8 cellular contexts compared by ENCODE assay signal in the genomic region with DNA sequence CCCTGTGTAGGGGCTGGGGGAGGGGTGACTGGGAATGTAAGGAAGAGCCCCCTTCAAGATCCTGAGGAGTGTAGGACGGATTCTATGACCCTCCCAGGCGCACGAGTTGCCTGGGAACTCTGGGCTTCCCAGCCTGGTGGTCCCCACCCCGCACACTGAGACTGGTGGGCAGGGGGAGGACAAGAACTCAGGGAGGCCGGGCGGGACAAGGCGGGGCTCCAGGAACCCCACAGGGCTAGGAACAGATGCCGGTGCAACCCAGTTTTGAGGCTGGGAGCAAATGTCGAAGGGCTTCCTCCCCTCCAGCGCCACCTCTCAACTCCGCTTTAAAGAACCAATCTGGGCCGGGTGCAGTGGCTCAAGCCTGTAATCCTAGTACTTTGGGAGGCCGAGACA. TPM values are rescaled to one million over a fixed set of nuclear protein-coding genes. Genes with fewer than 3 reads are reported as not detected.
DNase-seq lines count a peak whose midpoint lies in the region; ATAC-seq and TF ChIP-seq lines count a peak whose summit lies in the region.

No MANE protein-coding gene starts in this region.

- peak overlapping the region in 8 of 9 donors; percentile 47 to 93 (median 88) for H3K27ac Mint-ChIP-seq in naive thymus-derived CD4-positive, alpha-beta T cell

- 88 to 90% (median 89%) methylated on average over 13 of the region's 13 CpGs for WGBS in heart left ventricle, 4 donors
- WGBS in aorta, 2 donors, result 87 to 88% methylated on average over 13 of the region's 13 CpGs

- H3K9me3 ChIP-seq in heart left ventricle, result no peaks in the 10 kb centered on the region
- no peaks in the 10 kb centered on the region for H3K9me3 ChIP-seq in naive thymus-derived CD4-positive, alpha-beta T cell (ENCODE audit: control insufficient read depth in 2 of 3, low read length in 3 of 3)
- no peaks in the 10 kb centered on the region for H3K9me3 ChIP-seq in aorta (ENCODE audit: control insufficient read depth, low read length)

- DNase-seq in heart left ventricle (no peak), left cardiac atrium (no peak), choroid plexus epithelial cell (ENCODE audit: low read depth) (no peak), aorta (no peak), amygdala (lab: John Stamatoyannopoulos, UW) (no peak), NCI-H2029 (lab: John Stamatoyannopoulos, UW) (no peak)
- DNase-seq in naive thymus-derived CD4-positive, alpha-beta T cell, result no peak
- no peak for DNase-seq in activated CD8-positive, alpha-beta memory T cell treated with anti-CD3 and anti-CD28 coated beads, Interleukin-2, amount 50 U/mL, for 4 hours

- peaks cover 0 to 4% (median 0%) of the 10 kb centered on the region in 5 donors for H3K27me3 Mint-ChIP-seq in naive thymus-derived CD4-positive, alpha-beta T cell

- ATAC-seq in heart left ventricle (no peak), left cardiac atrium (no peak), aorta (ENCODE audit: low FRiP score) (no peak)
- no peak for ATAC-seq in naive thymus-derived CD4-positive, alpha-beta T cell

- intact Hi-C loops in heart left ventricle (cut with DNase I), result no loop called here
- intact Hi-C loops in left cardiac atrium (cut with DNase I), result no loop called here
- intact Hi-C loops in naive thymus-derived CD4-positive, alpha-beta T cell (cut with micrococcal nuclease), result loop anchor here in 1 of 2 donors (10.0 kb wide), 2 partner anchors 369 to 839 kb away; partner anchors contain the start of genes C5orf24 and UBE2B
- intact Hi-C loops in aorta (cut with DNase I), result no loop called here

- peaks cover 0 to 3% (median 0%) of the 10 kb centered on the region in 11 donors for H3K9me3 Mint-ChIP-seq in naive thymus-derived CD4-positive, alpha-beta T cell

- H3K36me3 ChIP-seq in heart left ventricle, result peaks cover 0 to 15% (median 4%) of the 10 kb centered on the region in 9 donors
- H3K36me3 ChIP-seq in naive thymus-derived CD4-positive, alpha-beta T cell (ENCODE audit: control insufficient read depth in 2 of 3, insufficient read depth in 3 of 3, low read length in 3 of 3), result peaks cover 0 to under 1% (median 0%) of the 10 kb centered on the region in 3 experiments
- no peaks in the 10 kb centered on the region for H3K36me3 ChIP-seq in aorta (ENCODE audit: control insufficient read depth in 1 of 2, insufficient read depth in 2 of 2, low read length in 1 of 2)

- CTCF ChIA-PET in naive thymus-derived CD4-positive, alpha-beta T cell (lab: Charles Lee), result no interaction called here

- H3K27ac ChIP-seq in heart left ventricle (peak overlapping the region; percentile 94 to 100 (median 100)), aorta (ENCODE audit: low read depth in 1 of 2, low read length in 2 of 2) (peak overlapping the region; percentile 70 to 86)
- no peak overlapping the region for H3K27ac ChIP-seq in naive thymus-derived CD4-positive, alpha-beta T cell (ENCODE audit: low read depth, low read length)

- H3K4me1 ChIP-seq in heart left ventricle, result peaks cover 6 to 40% (median 35%) of the 10 kb centered on the region in 12 donors
- H3K4me1 ChIP-seq in naive thymus-derived CD4-positive, alpha-beta T cell (ENCODE audit: control insufficient read depth in 2 of 2, insufficient read depth in 2 of 2, low read length in 2 of 2), result peaks cover 17 to 26% of the 10 kb centered on the region in 2 donors
- H3K4me1 ChIP-seq in aorta (ENCODE audit: control insufficient read depth in 1 of 2, insufficient read depth in 2 of 2, low read length in 2 of 2), result no peaks in the 10 kb centered on the region

- POLR2A ChIA-PET in naive thymus-derived CD4-positive, alpha-beta T cell (lab: Charles Lee), result interaction anchor here (1.4 kb wide), 1 partner anchor 9 kb away, joined by 4 read pairs; no protein-coding TSS in a partner anchor

- TF ChIP-seq POLR2A in heart left ventricle (IDR thresholded peaks at IDR 0.05), result no peak

- no peaks in the 10 kb centered on the region for H3K27me3 ChIP-seq in heart left ventricle
- H3K27me3 ChIP-seq in naive thymus-derived CD4-positive, alpha-beta T cell (ENCODE audit: control insufficient read depth in 2 of 2, insufficient read depth in 2 of 2, low read length in 2 of 2), result no peaks in the 10 kb centered on the region
- H3K27me3 ChIP-seq in aorta (ENCODE audit: control insufficient read depth in 1 of 2, insufficient read depth in 2 of 2, low read length in 1 of 2), result no peaks in the 10 kb centered on the region

- H3K36me3 Mint-ChIP-seq in naive thymus-derived CD4-positive, alpha-beta T cell, result peaks cover 0 to 8% (median 0%) of the 10 kb centered on the region in 5 donors

- H3K4me3 ChIP-seq in heart left ventricle (peak overlapping the region in 9 of 12 donors; percentile 62 to 95 (median 93)), choroid plexus epithelial cell (ENCODE audit: low read depth, low read length) (peak overlapping the region; percentile 85), aorta (ENCODE audit: low read length in 2 of 2) (no peak overlapping the region)
- peak overlapping the region; percentile 83 for H3K4me3 ChIP-seq in naive thymus-derived CD4-positive, alpha-beta T cell (ENCODE audit: low read length)

- H3K4me1 Mint-ChIP-seq in naive thymus-derived CD4-positive, alpha-beta T cell, result peaks cover 20 to 34% (median 34%) of the 10 kb centered on the region in 7 donors

- H3K4me3 Mint-ChIP-seq in naive thymus-derived CD4-positive, alpha-beta T cell, result peak overlapping the region; percentile 5 to 91 (median 82)

- TF ChIP-seq CTCF in heart left ventricle (IDR thresholded peaks at IDR 0.05), result no peak
- TF ChIP-seq CTCF in choroid plexus epithelial cell (conservative IDR thresholded peaks at IDR 0.05; ENCODE audit: low read depth, low read length), result no peak

RNA-seq across cellular contexts. Expression of gene VDAC1, which starts 1.3 kb away (rescaled TPM):
- total RNA-seq in heart left ventricle (100 to 1,000 TPM; 379 to 596 (median 548) TPM), left cardiac atrium (100 to 1,000 TPM; 275 to 362 TPM), aorta (100 to 1,000 TPM in 1 of 2 donors, 10 to 100 TPM in 1; 92.4 to 100 TPM)
- polyA plus RNA-seq in heart left ventricle (100 to 1,000 TPM; 421 to 430 TPM), aorta (100 to 1,000 TPM in 1 of 2 donors, 10 to 100 TPM in 1; 72.2 to 126 TPM)
- 100 to 1,000 TPM in 1 of 5 experiments, 10 to 100 TPM in 4; 37.8 to 259 (median 43.7) TPM for total RNA-seq in naive thymus-derived CD4-positive, alpha-beta T cell
- 10 to 100 TPM; 66.9 to 75.0 TPM for polyA plus RNA-seq in naive thymus-derived CD4-positive, alpha-beta T cell

RNA-seq across cellular contexts. Expression of gene C5orf15, which starts 37.7 kb away (rescaled TPM):
- total RNA-seq in heart left ventricle (10 to 100 TPM; 30.9 to 68.6 (median 37.1) TPM), left cardiac atrium (10 to 100 TPM; 27.9 to 28.2 TPM), aorta (10 to 100 TPM; 32.3 to 34.4 TPM)
- polyA plus RNA-seq in heart left ventricle (10 to 100 TPM; 15.8 to 35.8 TPM), aorta (10 to 100 TPM; 18.7 to 30.6 TPM)
- 10 to 100 TPM; 11.1 to 33.6 (median 17.9) TPM for total RNA-seq in naive thymus-derived CD4-positive, alpha-beta T cell
- 10 to 100 TPM; 16.2 to 18.2 TPM for polyA plus RNA-seq in naive thymus-derived CD4-positive, alpha-beta T cell

Comparison
In these comparisons a context has a peak if more than half of its experiments do, and no peak if none do; other contexts are left out.
1. H3K4me3 ChIP-seq: peak in heart left ventricle (9 of 12), choroid plexus epithelial cell (single experiment) and naive thymus-derived CD4-positive, alpha-beta T cell (single experiment); none in aorta (0 of 2).